13 cellular contexts compared by ENCODE assay signal in genomic region chr6:16548121-16548520, GRCh38.
"Had no signal": no experiment of that assay in that cellular context is flagged by ENCODE, and none has a peak within 500 bp of the region (broad histone marks: within the 10 kb centered on the region; RNA-seq: fewer than 3 reads in every experiment).

No MANE protein-coding gene starts in this region.

- H3K27me3 ChIP-seq: colonic mucosa, esophagus squamous epithelium, neural progenitor cell had no signal

- DNase-seq: activated naive CD4-positive, alpha-beta T cell; activated T-cell treated with anti-CD3 and anti-CD28 coated beads for 4 hours; caudate nucleus; colonic mucosa; effector CD4-positive, alpha-beta T cell; esophagus squamous epithelium; foreskin melanocyte; head of caudate nucleus; left colon; lower lobe of right lung; stimulated activated CD4-positive, alpha-beta T cell treated with anti-CD3 and anti-CD28 coated beads, Interleukin-12 subunit alpha, Interleukin-12 subunit beta, amount 100 ng/mL, for 4 hours; stimulated activated CD4-positive, alpha-beta T cell treated with anti-CD3 and anti-CD28 coated beads, Interleukin-2, amount 100 ng/mL, for 24 hours had no signal

- H3K4me1 ChIP-seq: colonic mucosa, neural progenitor cell had no signal

- H3K36me3 ChIP-seq: colonic mucosa, lower lobe of right lung, neural progenitor cell had no signal

- ATAC-seq: left colon, lower lobe of right lung had no signal

- H3K27ac ChIP-seq: colonic mucosa, esophagus squamous epithelium, lower lobe of right lung, neural progenitor cell had no signal

- H3K4me3 ChIP-seq: colonic mucosa, esophagus squamous epithelium, lower lobe of right lung, neural progenitor cell had no signal

- H3K9me3 ChIP-seq: colonic mucosa, esophagus squamous epithelium, lower lobe of right lung had no signal
